In the genomic region with DNA sequence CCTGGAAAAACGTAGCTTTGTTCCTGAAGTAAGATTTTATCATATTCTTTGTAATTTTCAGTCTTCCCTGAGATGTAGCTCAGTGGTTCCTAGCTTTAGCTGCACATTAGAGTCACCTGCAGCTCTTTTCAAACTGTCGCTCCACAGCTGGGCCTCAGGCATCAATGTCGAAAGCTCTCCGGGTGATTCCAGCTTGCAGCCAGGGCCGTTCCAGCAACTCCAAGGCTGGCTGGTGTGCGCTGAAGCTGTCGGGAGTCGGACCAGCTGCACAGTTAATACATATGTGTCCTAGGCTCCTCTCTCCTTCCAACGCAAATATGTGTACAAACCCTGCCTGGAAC, we compare ENCODE assay signal across 8 cellular contexts. TPM values are rescaled to one million over a fixed set of nuclear protein-coding genes. Genes with fewer than 3 reads are reported as not detected.
A peak's percentile ranks its signal among the peaks of the same experiment; 100 is the strongest.
DNase-seq lines count a peak whose midpoint lies in the region; ATAC-seq and TF ChIP-seq lines count a peak whose summit lies in the region.

No MANE protein-coding gene starts in this region.

- H4K20me1 ChIP-seq in DOHH2 (ENCODE audit: control insufficient read depth, insufficient read depth, low read depth, low read length) (no peaks in the 10 kb centered on the region), SU-DHL-6 (ENCODE audit: low read depth, low read length) (no peaks in the 10 kb centered on the region)

- TF ChIP-seq POLR2A in gastroesophageal sphincter (IDR thresholded peaks at IDR 0.05) (no peak), spleen (IDR thresholded peaks at IDR 0.05) (no peak)

- peak; percentile 25 for ATAC-seq in gastroesophageal sphincter
- no peak for ATAC-seq in GM18861 (IDR thresholded peaks at IDR 0.05; ENCODE audit: unreplicated experiment)
- ATAC-seq in HG03354 (IDR thresholded peaks at IDR 0.05; ENCODE audit: poor library complexity, severe bottlenecking, unreplicated experiment): no peak

- TF ChIP-seq EP300 in gastroesophageal sphincter (IDR thresholded peaks at IDR 0.05): no peak

- H3K27me3 ChIP-seq in DOHH2 (ENCODE audit: control insufficient read depth, low read length) (no peaks in the 10 kb centered on the region), SU-DHL-6 (ENCODE audit: low read length) (no peaks in the 10 kb centered on the region), gastroesophageal sphincter (no peaks in the 10 kb centered on the region), spleen (replicated peaks in 1 of 7) (no peaks in the 10 kb centered on the region)

- H3K27ac ChIP-seq in DOHH2 (ENCODE audit: low read depth, low read length) (peak overlapping the region; percentile 25; the same call in 1 of the 2 replicates), SU-DHL-6 (ENCODE audit: low read depth, low read length) (peak overlapping the region; percentile 8; the same call in 1 of the 2 replicates), gastroesophageal sphincter (peak overlapping the region; percentile 77 to 98 (median 87)), spleen (peak overlapping the region; percentile 86 to 95 (median 92))

- peak overlapping the region; percentile 72 for H3K9ac ChIP-seq in SU-DHL-6 (ENCODE audit: low read length)

- intact Hi-C loops in spleen (cut with DNase I; ENCODE audit: low total_unique reads): loop anchor here (5.0 kb wide), 1 partner anchor 43 kb away; a partner anchor contains a TSS

- H3K4me3 ChIP-seq in DOHH2 (ENCODE audit: low read length) (peak overlapping the region; percentile 98), HFF-Myc (replicated peaks; ENCODE audit: low read depth, low read length) (peak overlapping the region; percentile 95), SU-DHL-6 (ENCODE audit: insufficient read depth, low read length, poor library complexity, severe bottlenecking) (peak overlapping the region; percentile 69), gastroesophageal sphincter (peak overlapping the region; percentile 40 to 68), spleen (peak overlapping the region; percentile 68 to 92 (median 83))

- H3K9me3 ChIP-seq in DOHH2 (ENCODE audit: control insufficient read depth, insufficient read depth, low read length): no peaks in the 10 kb centered on the region
- H3K9me3 ChIP-seq in SU-DHL-6 (ENCODE audit: insufficient read depth, low read length): no peaks in the 10 kb centered on the region
- no peaks in the 10 kb centered on the region for H3K9me3 ChIP-seq in gastroesophageal sphincter
- H3K9me3 ChIP-seq in spleen: no peaks in the 10 kb centered on the region

- peaks cover 35% of the 10 kb centered on the region for H3K79me2 ChIP-seq in DOHH2 (ENCODE audit: control insufficient read depth, low read length)
- H3K79me2 ChIP-seq in SU-DHL-6 (ENCODE audit: insufficient read depth, low read length): peaks cover 19% of the 10 kb centered on the region

- TF ChIP-seq CTCF in DOHH2 (IDR thresholded peaks at IDR 0.05; ENCODE audit: low read depth, low read length, poor library complexity, severe bottlenecking) (no peak), HFF-Myc (IDR thresholded peaks at IDR 0.05; ENCODE audit: low read depth, low read length, missing control alignments) (no peak), SU-DHL-6 (IDR thresholded peaks at IDR 0.05; ENCODE audit: insufficient read depth, low read length, poor library complexity, severe bottlenecking) (no peak), gastroesophageal sphincter (IDR thresholded peaks at IDR 0.05) (no peak), spleen (IDR thresholded peaks at IDR 0.05 in 8 of 11, conservative IDR thresholded peaks at IDR 0.05 in 3 of 11) (no peak)

- peaks cover 6% of the 10 kb centered on the region; the same call in 1 of the 2 replicates for H3K36me3 ChIP-seq in DOHH2 (ENCODE audit: control insufficient read depth, low read length)
- no peaks in the 10 kb centered on the region for H3K36me3 ChIP-seq in SU-DHL-6 (ENCODE audit: low read length)
- H3K36me3 ChIP-seq in gastroesophageal sphincter: no peaks in the 10 kb centered on the region
- H3K36me3 ChIP-seq in spleen: no peaks in the 10 kb centered on the region

- peak overlapping the region; percentile 79 for H2AFZ ChIP-seq in SU-DHL-6 (ENCODE audit: low read depth, low read length, severe bottlenecking)

- peak overlapping the region; percentile 96 for H3K4me2 ChIP-seq in DOHH2 (ENCODE audit: low read length)
- H3K4me2 ChIP-seq in SU-DHL-6 (ENCODE audit: low read depth, low read length, poor library complexity, severe bottlenecking): peak overlapping the region; percentile 92

- H3K9me2 ChIP-seq in DOHH2 (replicated peaks; ENCODE audit: control insufficient read depth, low read length): no peaks in the 10 kb centered on the region
- no peaks in the 10 kb centered on the region for H3K9me2 ChIP-seq in SU-DHL-6 (replicated peaks; ENCODE audit: insufficient read depth, low read length)

- H3K4me1 ChIP-seq in DOHH2 (ENCODE audit: control insufficient read depth, low read length) (peaks cover 24% of the 10 kb centered on the region), gastroesophageal sphincter (peaks cover 2 to 34% (median 13%) of the 10 kb centered on the region in 3 donors), spleen (peaks cover 14 to 37% (median 29%) of the 10 kb centered on the region in 6 donors)

- WGBS in gastroesophageal sphincter (ENCODE audit: low coverage in 1 of 2), 2 donors: 0% methylated on average over 1 to 4 of the region's 9 CpGs
- WGBS in spleen, 5 donors: 0 to 3% (median 2%) methylated on average over 9 of the region's 9 CpGs

- H3F3A ChIP-seq in DOHH2 (ENCODE audit: control insufficient read depth, insufficient read depth): peaks cover 5% of the 10 kb centered on the region; the same call in 1 of the 2 replicates
- H3F3A ChIP-seq in SU-DHL-6 (ENCODE audit: insufficient read depth): peaks cover 8% of the 10 kb centered on the region; the same call in 1 of the 2 replicates

- DNase-seq in HFF-Myc (ENCODE audit: extremely low read depth, low read depth) (no peak), spleen (no peak), DMS 273 (lab: John Stamatoyannopoulos, UW; ENCODE audit: unreplicated experiment) (no peak)

RNA-seq across cellular contexts. Expression of a gene that starts 0.6 kb away (rescaled TPM):
- total RNA-seq in gastroesophageal sphincter (1 to 10 TPM; 3.1 to 7.9 (median 3.7) TPM), spleen (1 to 10 TPM; 4.0 to 8.3 (median 5.1) TPM)
- polyA plus RNA-seq in spleen: 1 to 10 TPM; 1.5 to 1.9 (median 1.5) TPM

RNA-seq across cellular contexts. Expression of a gene that starts 5.4 kb away (rescaled TPM):
- total RNA-seq in gastroesophageal sphincter: 10 to 100 TPM; 16.1 to 24.6 (median 17.3) TPM
- 10 to 100 TPM; 14.7 to 23.1 (median 18.0) TPM for total RNA-seq in spleen
- 10 to 100 TPM in 2 of 3 donors, 1 to 10 TPM in 1; 8.3 to 12.6 (median 11.2) TPM for polyA plus RNA-seq in spleen

RNA-seq across cellular contexts. Expression of a gene that starts 42.3 kb away (rescaled TPM):
- 10 to 100 TPM in 1 of 4 donors, 1 to 10 TPM in 3; 5.6 to 14.0 (median 7.7) TPM for total RNA-seq in gastroesophageal sphincter
- 10 to 100 TPM in 1 of 7 donors, 1 to 10 TPM in 6; 4.6 to 10.8 (median 6.2) TPM for total RNA-seq in spleen
- under 1 TPM; 0.13 to 0.77 (median 0.29) TPM for polyA plus RNA-seq in spleen

RNA-seq across cellular contexts. Expression of a gene that starts 43.4 kb away (rescaled TPM):
- total RNA-seq in gastroesophageal sphincter (10 to 100 TPM; 33.0 to 46.3 (median 41.3) TPM), spleen (10 to 100 TPM; 37.5 to 63.6 (median 45.8) TPM)
- 10 to 100 TPM; 53.4 to 92.2 (median 82.7) TPM for polyA plus RNA-seq in spleen

Comparison
In these comparisons a context has a peak if more than half of its experiments do, and no peak if none do; other contexts are left out.
1. H3K27ac ChIP-seq: peak in every context shown above with its lines; median percentile 92 in spleen; 87 in gastroesophageal sphincter; 25 in DOHH2; 8 in SU-DHL-6.